28 cellular contexts compared by ENCODE assay signal in genomic region chr20:50323209-50323608, GRCh38.
DNase-seq lines count a peak whose midpoint lies in the region; ATAC-seq, FAIRE-seq and TF ChIP-seq lines count a peak whose summit lies in the region.
"Had no signal": no experiment of that assay in that cellular context is flagged by ENCODE, and none has a peak within 500 bp of the region (broad histone marks: within the 10 kb centered on the region; RNA-seq: fewer than 3 reads in every experiment).

No MANE protein-coding gene starts in this region.

- in situ Hi-C loops in HepG2 (cut with HindIII; ENCODE audit: extremely low pct_ligation_motif_present, low pct_unique_long_range_greater_than_20kb) = no loop called here

- intact Hi-C loops in HepG2 (cut with micrococcal nuclease; ENCODE audit: unreplicated experiment) = no loop called here
- intact Hi-C loops in right lobe of liver (cut with DNase I) = no loop called here
- intact Hi-C loops in left ventricle myocardium inferior (cut with micrococcal nuclease) = no loop called here

- no peak overlapping the region for H3K56ac ChIP-seq in H1 (replicated peaks; ENCODE audit: insufficient read length, low read depth, low read length)

- H3K4me3 Mint-ChIP-seq in neural progenitor cell = no peak overlapping the region
- H3K4me3 Mint-ChIP-seq: activated naive CD8-positive, alpha-beta T cell treated with anti-CD3 and anti-CD28 coated beads for 36 hours; CD4-positive, alpha-beta T cell; T-helper 1 cell treated with Interleukin-12 subunit alpha and Interleukin-12 subunit beta and Interleukin-4 antibody, amounts not matched to agents 30 μg/mL and 1 μg/mL, for 36 hours had no signal

- TF ChIP-seq EP300 in HepG2 (IDR thresholded peaks at IDR 0.05; ENCODE audit: low read depth in 2 of 2, low read length in 2 of 2) (no peak), HepG2 (CRISPR knock-in tag; IDR thresholded peaks at IDR 0.05; ENCODE audit: borderline replicate concordance) (no peak), H1 (IDR thresholded peaks at IDR 0.05; ENCODE audit: borderline replicate concordance in 1 of 2, low read depth in 2 of 2, low read length in 2 of 2) (no peak)

- H3K4me2 ChIP-seq in HepG2 (ENCODE audit: low read depth, low read length) = no peak overlapping the region
- H3K4me2 ChIP-seq in H1 (ENCODE audit: insufficient read depth in 1 of 2, low read depth in 2 of 2, low read length in 2 of 2) = no peak overlapping the region
- no peak overlapping the region for H3K4me2 ChIP-seq in neural progenitor cell
- H3K4me2 ChIP-seq: SK-N-SH had no signal

- TF ChIP-seq RAD21 in HepG2 (CRISPR knock-in tag; IDR thresholded peaks at IDR 0.05) (no peak), H1 (IDR thresholded peaks at IDR 0.05 in 1 of 2, conservative IDR thresholded peaks at IDR 0.05 in 1 of 2; ENCODE audit: low read depth in 2 of 2, low read length in 2 of 2) (no peak)

- H3K27ac Mint-ChIP-seq in neural progenitor cell = peak overlapping the region; percentile 26
- H3K27ac Mint-ChIP-seq: activated naive CD8-positive, alpha-beta T cell treated with anti-CD3 and anti-CD28 coated beads for 36 hours; CD4-positive, alpha-beta T cell; progenitor cell of endocrine pancreas; T-helper 1 cell treated with Interleukin-12 subunit alpha and Interleukin-12 subunit beta and Interleukin-4 antibody, amounts not matched to agents 30 μg/mL and 1 μg/mL, for 36 hours had no signal

- CTCF ChIA-PET in HepG2 (lab: Yijun Ruan, JAX; ENCODE audit: low intra/inter-chr PET ratio, low total read pairs) (no interaction called here), H1 (lab: Charles Lee; ENCODE audit: partially characterized antibody) (interaction anchor here (1.5 kb wide), 1 partner anchor 26 kb away, joined by 6 read pairs; no protein-coding TSS in a partner anchor)

- no peak overlapping the region for H3K14ac ChIP-seq in H1 (ENCODE audit: insufficient read length)

- BruUV-seq in HepG2 (replicated peaks; lab: Mats Ljungman, UMichigan) = no TSS peak

- no peak overlapping the region for H4K8ac ChIP-seq in H1 (ENCODE audit: extremely low read depth, insufficient read depth, low read length)

- no peak overlapping the region for H3K27ac ChIP-seq in HepG2 (ENCODE audit: extremely low read length, insufficient read depth, low read length)
- no peak overlapping the region for H3K27ac ChIP-seq in right lobe of liver
- H3K27ac ChIP-seq in H1 (ENCODE audit: low read depth, low read length) = no peak overlapping the region
- H3K27ac ChIP-seq in neural progenitor cell = no peak overlapping the region
- H3K27ac ChIP-seq in left ventricle myocardium inferior (replicated peaks) = no peak overlapping the region
- H3K27ac ChIP-seq: testis had no signal

- H3K36me3 ChIP-seq in HepG2 (replicated peaks in 1 of 2; ENCODE audit: control insufficient read depth in 1 of 2, insufficient read depth in 2 of 2, low read length in 2 of 2) = no peaks in the 10 kb centered on the region
- no peaks in the 10 kb centered on the region for H3K36me3 ChIP-seq in right lobe of liver
- no peaks in the 10 kb centered on the region for H3K36me3 ChIP-seq in H1 (ENCODE audit: control insufficient read depth in 2 of 4, insufficient read depth in 4 of 4, low read length in 3 of 4)
- H3K36me3 ChIP-seq in neural progenitor cell = no peaks in the 10 kb centered on the region
- no peaks in the 10 kb centered on the region for H3K36me3 ChIP-seq in left ventricle myocardium inferior
- H3K36me3 ChIP-seq: lower lobe of right lung had no signal

- TF ChIP-seq CTCF in HepG2 (CRISPR knock-in tag; IDR thresholded peaks at IDR 0.05) (no peak), right lobe of liver (IDR thresholded peaks at IDR 0.05) (no peak), H1 (IDR thresholded peaks at IDR 0.05; ENCODE audit: control extremely low read depth in 1 of 3, insufficient read depth in 1 of 3, low read depth in 1 of 3, low read length in 3 of 3) (no peak), neural progenitor cell (IDR thresholded peaks at IDR 0.05) (no peak), left ventricle myocardium inferior (IDR thresholded peaks at IDR 0.05; ENCODE audit: borderline replicate concordance) (no peak)

- H3K79me1 ChIP-seq in H1 (ENCODE audit: low read depth, low read length) = no peaks in the 10 kb centered on the region

- no peak overlapping the region for H2AK5ac ChIP-seq in H1 (ENCODE audit: low read depth, low read length)

- H3K9ac ChIP-seq in HepG2 (ENCODE audit: insufficient read depth, low read depth, low read length) (no peak overlapping the region), H1 (replicated peaks in 1 of 4; ENCODE audit: extremely low read depth in 1 of 4, low read depth in 3 of 4, low read length in 3 of 4) (no peak overlapping the region), neural progenitor cell (no peak overlapping the region)
- H3K9ac ChIP-seq: SK-N-SH had no signal

- H3K79me2 ChIP-seq in HepG2 (ENCODE audit: insufficient read depth, low read length) (peaks cover 3% of the 10 kb centered on the region), H1 (ENCODE audit: control insufficient read depth in 1 of 2, insufficient read depth in 2 of 2, low read length in 2 of 2) (no peaks in the 10 kb centered on the region), neural progenitor cell (ENCODE audit: low read depth) (no peaks in the 10 kb centered on the region)

- H4K20me1 ChIP-seq in HepG2 (ENCODE audit: insufficient read depth, low read length) (no peaks in the 10 kb centered on the region), H1 (replicated peaks in 1 of 2; ENCODE audit: control insufficient read depth in 1 of 2, insufficient read depth in 2 of 2, low read length in 2 of 2) (no peaks in the 10 kb centered on the region), neural progenitor cell (ENCODE audit: low read depth) (no peaks in the 10 kb centered on the region)

- H3K9me3 Mint-ChIP-seq in neural progenitor cell = no peaks in the 10 kb centered on the region
- H3K9me3 Mint-ChIP-seq: activated naive CD8-positive, alpha-beta T cell treated with anti-CD3 and anti-CD28 coated beads for 36 hours had no signal

- H3K23me2 ChIP-seq in H1 (ENCODE audit: low read depth, low read length) = peaks cover 6% of the 10 kb centered on the region; the same call in 1 of the 2 replicates

- 27% methylated on average over 4 of the region's 4 CpGs for WGBS in HepG2 (ENCODE audit: low lambda C conversion rate)
- 99% methylated on average over 4 of the region's 4 CpGs for WGBS in right lobe of liver (ENCODE audit: insufficient coverage, low coverage, low lambda C conversion rate, missing lambda C conversion rate)
- 87% methylated on average over 4 of the region's 4 CpGs; no CpG with 5 or more reads in 1 of the 2 experiments for WGBS in H1 (ENCODE audit: extremely low coverage in 1 of 2, insufficient coverage in 1 of 2, insufficient read length in 1 of 2, insufficient replicate concordance in 2 of 2, low coverage in 1 of 2, low lambda C conversion rate in 2 of 2, missing lambda C conversion rate in 1 of 2), 2 experiments

- no peak overlapping the region for H3K4ac ChIP-seq in H1 (replicated peaks; ENCODE audit: insufficient read length, low read depth, low read length)

- H3K4me1 ChIP-seq in HepG2 (ENCODE audit: insufficient read depth, low read length) (peaks cover 57% of the 10 kb centered on the region), right lobe of liver (no peaks in the 10 kb centered on the region), H1 (replicated peaks in 1 of 4; ENCODE audit: control insufficient read depth in 3 of 4, insufficient read depth in 4 of 4, low read length in 3 of 4) (peaks cover 0 to 12% (median 7%) of the 10 kb centered on the region in 4 experiments; a peak in 5 of 7 replicates), neural progenitor cell (peaks cover 12% of the 10 kb centered on the region), left ventricle myocardium inferior (peaks cover 16% of the 10 kb centered on the region)

- no peak overlapping the region for H2BK5ac ChIP-seq in H1 (ENCODE audit: low read depth, low read length)

- no peak overlapping the region for H4K5ac ChIP-seq in H1 (ENCODE audit: insufficient read length, low read depth, low read length)

- no peaks in the 10 kb centered on the region for H3F3A ChIP-seq in neural progenitor cell (ENCODE audit: low read depth)

- H2BK120ac ChIP-seq in H1 (replicated peaks; ENCODE audit: low read depth, low read length) = no peak overlapping the region

- peaks cover 9% of the 10 kb centered on the region for H3K27me3 Mint-ChIP-seq in neural progenitor cell (ENCODE audit: insufficient read depth, low read depth)
- H3K27me3 Mint-ChIP-seq: CD4-positive, alpha-beta T cell had no signal

- H3K27me3 ChIP-seq in HepG2 (ENCODE audit: control insufficient read depth in 1 of 2, insufficient read depth in 2 of 2, low read length in 2 of 2) (no peaks in the 10 kb centered on the region; a peak in 2 of 5 replicates), right lobe of liver (no peaks in the 10 kb centered on the region), H1 (replicated peaks in 1 of 4; ENCODE audit: control insufficient read depth in 3 of 4, extremely low read depth in 1 of 4, insufficient read depth in 3 of 4, low read length in 3 of 4) (no peaks in the 10 kb centered on the region), neural progenitor cell (no peaks in the 10 kb centered on the region), left ventricle myocardium inferior (ENCODE audit: low read depth) (no peaks in the 10 kb centered on the region)
- H3K27me3 ChIP-seq: testis had no signal

- DNase-seq in HepG2 (ENCODE audit: low spot score) (no peak), right lobe of liver (no peak), H1 (ENCODE audit: low read depth in 1 of 2, low spot score in 2 of 2) (no peak), neural progenitor cell (ENCODE audit: low spot score) (no peak), NCI-H524 treated with DMSO at 0.1 percent for 48 hours (lab: John Stamatoyannopoulos, UW) (no peak), NAMALWA (ENCODE audit: low spot score) (no peak), left ventricle myocardium inferior (no peak)
- no peak for DNase-seq in stimulated activated CD4-positive, alpha-beta T cell treated with anti-CD3 and anti-CD28 coated beads, Interleukin-4, amount 100 ng/mL, for 24 hours
- DNase-seq: 8988T; activated effector memory CD4-positive, alpha-beta T cell treated with Interleukin-2 at 50 U/mL for 16 hours; activated naive CD8-positive, alpha-beta T cell treated with anti-CD3 and anti-CD28 coated beads for 36 hours; activated T-cell treated with anti-CD3 and anti-CD28 coated beads for 4 hours; CD4-positive, alpha-beta T cell; H7; KG1; lower lobe of right lung; NCI-H1436; NCI-H2081 treated with DMSO at 0.1 percent for 48 hours; NCI-H446; RPMI8226; SK-N-SH; stimulated activated naive CD8-positive, alpha-beta T cell treated with anti-CD3 and anti-CD28 coated beads, Interleukin-15, Interleukin-2, amounts not matched to agents 100 U/mL and 50 U/mL, for 24 hours; testis had no signal

- ATAC-seq in HepG2 (no peak), right lobe of liver (no peak)
- ATAC-seq: lower lobe of right lung; stimulated activated naive CD8-positive, alpha-beta T cell treated with anti-CD3 and anti-CD28 coated beads, Interleukin-15, Interleukin-2, amounts not matched to agents 100 U/mL and 50 U/mL, for 24 hours had no signal

- TF ChIP-seq POLR2A in HepG2 (IDR thresholded peaks at IDR 0.05; ENCODE audit: insufficient read depth in 1 of 2, low read depth in 2 of 2, low read length in 2 of 2) = no peak
- TF ChIP-seq POLR2A in right lobe of liver (IDR thresholded peaks at IDR 0.05) = no peak
- no peak for TF ChIP-seq POLR2A in H1 (IDR thresholded peaks at IDR 0.05; ENCODE audit: control extremely low read depth in 1 of 2, low read depth in 2 of 2, low read length in 2 of 2)

- H2BK12ac ChIP-seq in H1 (ENCODE audit: low read depth, low read length) = no peak overlapping the region

- H2AFZ ChIP-seq in HepG2 (ENCODE audit: low read length) = no peak overlapping the region
- no peak overlapping the region for H2AFZ ChIP-seq in H1 (ENCODE audit: low read length)
- no peak overlapping the region for H2AFZ ChIP-seq in neural progenitor cell (replicated peaks)

- POLR2A ChIA-PET in HepG2 (lab: Yijun Ruan, JAX) (no interaction called here), H1 (lab: Charles Lee; ENCODE audit: partially characterized antibody) (interaction anchor here (1.3 kb wide), 1 partner anchor 339 kb away, joined by 4 read pairs; no protein-coding TSS in a partner anchor)

- no peak overlapping the region for H3K18ac ChIP-seq in H1 (ENCODE audit: extremely low read depth, low read length)

- no peak overlapping the region for H2BK20ac ChIP-seq in H1 (ENCODE audit: low read length)

- H3K4me3 ChIP-seq in HepG2 (replicated peaks in 1 of 3; ENCODE audit: insufficient read depth in 1 of 3, low read depth in 2 of 3, low read length in 3 of 3) (no peak overlapping the region), right lobe of liver (no peak overlapping the region), H1 (ENCODE audit: extremely low read depth in 1 of 4, insufficient read depth in 2 of 4, low read depth in 3 of 4, low read length in 4 of 4) (no peak overlapping the region), neural progenitor cell (no peak overlapping the region), left ventricle myocardium inferior (no peak overlapping the region)
- H3K4me3 ChIP-seq: lower lobe of right lung, testis had no signal

- no peak overlapping the region for H4K91ac ChIP-seq in H1 (replicated peaks; ENCODE audit: insufficient read length, low read length)

- H3K9me3 ChIP-seq in HepG2 (ENCODE audit: low read length) (peaks cover 4% of the 10 kb centered on the region; the same call in 1 of the 2 replicates), right lobe of liver (no peaks in the 10 kb centered on the region), H1 (ENCODE audit: insufficient read depth in 2 of 2, low read depth in 1 of 2, low read length in 1 of 2) (no peaks in the 10 kb centered on the region; a peak in 1 of 4 replicates), neural progenitor cell (ENCODE audit: low read depth) (no peaks in the 10 kb centered on the region), left ventricle myocardium inferior (replicated peaks) (no peaks in the 10 kb centered on the region)
- H3K9me3 ChIP-seq: lower lobe of right lung, SK-N-SH, testis had no signal

- H2BK15ac ChIP-seq in H1 (ENCODE audit: low read length) = 0 out of 2 replicates have a peak overlapping the region, but pooled peaks have one; percentile 16

- FAIRE-seq in HepG2 (lab: Jason Lieb, UNC) (no peak), H1 (lab: Jason Lieb, UNC) (no peak)
- FAIRE-seq: D721Med, endothelial cell of umbilical vein, GM12891 had no signal

- no peaks in the 10 kb centered on the region for H3K36me3 Mint-ChIP-seq in neural progenitor cell
- H3K36me3 Mint-ChIP-seq: activated naive CD8-positive, alpha-beta T cell treated with anti-CD3 and anti-CD28 coated beads for 36 hours had no signal

- peaks cover 16% of the 10 kb centered on the region for H3K4me1 Mint-ChIP-seq in neural progenitor cell

- no peak overlapping the region for H3K23ac ChIP-seq in H1 (ENCODE audit: insufficient read length)
